ENCODE assay signal across 1 cellular context in the genomic region with DNA sequence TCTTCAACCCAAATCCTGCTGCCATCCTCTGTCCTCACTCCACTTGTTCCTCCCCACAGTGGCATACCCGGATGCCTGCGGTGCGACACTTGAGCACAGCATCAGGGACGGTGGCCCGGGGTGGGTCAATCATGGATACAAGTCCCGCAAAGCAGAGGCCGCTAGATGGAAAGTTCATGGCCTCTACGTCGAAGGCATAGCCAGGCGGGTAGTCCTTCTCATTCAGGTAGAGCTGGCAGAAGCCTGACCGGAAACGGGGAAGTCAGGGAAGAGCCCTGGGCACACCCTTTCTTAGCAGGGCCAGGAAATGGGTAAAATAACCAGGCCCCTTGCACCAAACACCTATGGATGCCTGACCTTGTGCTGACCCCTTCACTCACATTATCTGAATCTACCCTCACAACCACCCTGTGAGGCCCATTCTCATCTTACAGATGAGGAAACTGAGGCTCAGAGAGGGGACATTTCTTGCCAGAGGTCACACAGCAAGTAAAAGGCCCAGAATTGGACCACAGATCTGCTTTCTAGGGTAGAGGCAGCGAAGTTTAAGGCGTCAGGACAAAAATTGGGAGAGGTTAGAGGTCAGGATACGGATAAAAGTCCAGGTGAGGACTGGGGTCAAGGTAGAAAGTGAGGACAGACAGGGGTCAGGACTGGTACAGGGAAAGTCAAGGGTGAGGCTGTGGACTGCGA.
A peak's percentile ranks its signal among the peaks of the same experiment; 100 is the strongest.
TF ChIP-seq lines count a peak whose summit lies in the region.

No MANE protein-coding gene starts in this region.

TF ChIP-seq in HepG2, 621 proteins besides CTCF, POLR2A, EP300 and RAD21:
- TF ChIP-seq AHR (CRISPR knock-in tag; IDR thresholded peaks at IDR 0.05): no peak
- no peak for TF ChIP-seq TBX2 (CRISPR knock-in tag; IDR thresholded peaks at IDR 0.05; ENCODE audit: borderline replicate concordance)
- no peak for TF ChIP-seq ARHGAP35 (CRISPR knock-in tag; IDR thresholded peaks at IDR 0.05; ENCODE audit: borderline replicate concordance)
- no peak for TF ChIP-seq GATA4 (IDR thresholded peaks at IDR 0.05; ENCODE audit: borderline replicate concordance, low read depth)
- no peak for TF ChIP-seq MED1 (CRISPR knock-in tag; IDR thresholded peaks at IDR 0.05)
- TF ChIP-seq, protein P1, sequence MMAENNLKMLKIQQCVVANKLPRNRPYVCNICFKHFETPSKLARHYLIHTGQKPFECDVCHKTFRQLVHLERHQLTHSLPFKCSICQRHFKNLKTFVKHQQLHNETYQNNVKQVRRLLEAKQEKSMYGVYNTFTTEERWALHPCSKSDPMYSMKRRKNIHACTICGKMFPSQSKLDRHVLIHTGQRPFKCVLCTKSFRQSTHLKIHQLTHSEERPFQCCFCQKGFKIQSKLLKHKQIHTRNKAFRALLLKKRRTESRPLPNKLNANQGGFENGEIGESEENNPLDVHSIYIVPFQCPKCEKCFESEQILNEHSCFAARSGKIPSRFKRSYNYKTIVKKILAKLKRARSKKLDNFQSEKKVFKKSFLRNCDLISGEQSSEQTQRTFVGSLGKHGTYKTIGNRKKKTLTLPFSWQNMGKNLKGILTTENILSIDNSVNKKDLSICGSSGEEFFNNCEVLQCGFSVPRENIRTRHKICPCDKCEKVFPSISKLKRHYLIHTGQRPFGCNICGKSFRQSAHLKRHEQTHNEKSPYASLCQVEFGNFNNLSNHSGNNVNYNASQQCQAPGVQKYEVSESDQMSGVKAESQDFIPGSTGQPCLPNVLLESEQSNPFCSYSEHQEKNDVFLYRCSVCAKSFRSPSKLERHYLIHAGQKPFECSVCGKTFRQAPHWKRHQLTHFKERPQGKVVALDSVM (CRISPR knock-in tag; IDR thresholded peaks at IDR 0.05): no peak
- peak; percentile 56; the same call in 1 of the 2 replicates for TF ChIP-seq ZNF768 (CRISPR knock-in tag; IDR thresholded peaks at IDR 0.05)
- peak; percentile 6; the same call in 1 of the 2 replicates for TF ChIP-seq ZMYM3 (CRISPR knock-in tag; IDR thresholded peaks at IDR 0.05)
- no peak for TF ChIP-seq PAX8 (CRISPR knock-in tag; IDR thresholded peaks at IDR 0.05; ENCODE audit: borderline replicate concordance)
- TF ChIP-seq NONO (IDR thresholded peaks at IDR 0.05): no peak
- no peak for TF ChIP-seq NONO (CRISPR knock-in tag; conservative IDR thresholded peaks at IDR 0.05)
- no peak for TF ChIP-seq SMAD3 (CRISPR knock-in tag; IDR thresholded peaks at IDR 0.05)
- TF ChIP-seq NCOR1 (IDR thresholded peaks at IDR 0.05; ENCODE audit: borderline replicate concordance, low read length): no peak
- TF ChIP-seq BORCS8-MEF2B (CRISPR knock-in tag; IDR thresholded peaks at IDR 0.05): 0 out of 2 replicates have a peak, but pooled peaks have one; percentile 16
- peak; percentile 42 for TF ChIP-seq ZNF883 (CRISPR knock-in tag; IDR thresholded peaks at IDR 0.05; ENCODE audit: not compliant biosample characterization)
